21 cellular contexts compared by ENCODE assay signal in the genomic region with DNA sequence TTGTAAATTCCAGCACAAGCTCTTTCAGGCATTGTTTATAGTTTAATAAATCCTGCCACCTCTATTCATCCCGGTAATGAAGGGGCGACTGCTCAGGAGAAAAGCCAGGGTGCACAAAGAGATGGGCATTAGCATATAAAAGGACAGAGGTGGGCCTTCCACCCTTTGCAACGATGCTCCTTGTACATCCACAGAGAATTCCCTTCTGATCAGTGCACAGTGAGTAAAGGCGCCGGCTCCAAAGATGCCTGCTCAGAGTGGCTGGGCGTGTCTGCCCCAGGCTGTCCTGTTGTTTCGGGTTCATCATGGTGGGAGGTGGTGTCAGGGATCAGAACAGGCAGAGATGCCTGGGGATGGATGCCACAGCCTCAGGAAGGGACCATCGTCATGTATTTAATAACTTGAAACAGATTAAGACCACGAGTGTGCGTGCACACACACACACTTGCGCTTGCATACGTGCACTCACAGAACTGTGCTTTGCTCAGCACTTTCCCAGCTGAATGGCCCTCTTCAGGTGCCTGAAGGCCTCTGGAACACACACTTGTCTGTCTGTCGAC.
A peak's percentile ranks its signal among the peaks of the same experiment; 100 is the strongest.
DNase-seq lines count a peak whose midpoint lies in the region; ATAC-seq, FAIRE-seq and TF ChIP-seq lines count a peak whose summit lies in the region.
"Had no signal": no experiment of that assay in that cellular context is flagged by ENCODE, and none has a peak within 500 bp of the region (broad histone marks: within the 10 kb centered on the region; RNA-seq: fewer than 3 reads in every experiment).

No MANE protein-coding gene starts in this region.

- H3K4me2 ChIP-seq in osteoblast (ENCODE audit: insufficient read depth, low read length): no peak overlapping the region
- H3K4me2 ChIP-seq: SK-N-SH had no signal

- no peaks in the 10 kb centered on the region for H3K9me3 Mint-ChIP-seq in CD8-positive, alpha-beta T cell
- H3K9me3 Mint-ChIP-seq in activated CD4-positive, alpha-beta T cell treated with anti-CD3 and anti-CD28 coated beads, Interleukin-2, amount 10 ng/mL, durations not matched to agents 24 days and 14 days: no peaks in the 10 kb centered on the region
- H3K9me3 Mint-ChIP-seq: CD8-positive, alpha-beta memory T cell had no signal

- TF ChIP-seq CTCF in CD8-positive, alpha-beta T cell (IDR thresholded peaks at IDR 0.05): no peak
- no peak for TF ChIP-seq CTCF in bronchial epithelial cell (IDR thresholded peaks at IDR 0.05; ENCODE audit: insufficient read depth, low read length, severe bottlenecking)
- no peak for TF ChIP-seq CTCF in osteoblast (IDR thresholded peaks at IDR 0.05; ENCODE audit: extremely low read depth, low read depth, low read length)

- peak overlapping the region; percentile 66 for H3K27ac Mint-ChIP-seq in CD8-positive, alpha-beta T cell
- no peak overlapping the region for H3K27ac Mint-ChIP-seq in activated CD4-positive, alpha-beta T cell treated with anti-CD3 and anti-CD28 coated beads, Interleukin-2, amount 10 ng/mL, durations not matched to agents 24 days and 14 days

- peaks cover 5% of the 10 kb centered on the region for H3K36me3 ChIP-seq in CD8-positive, alpha-beta T cell (ENCODE audit: insufficient read depth, low read length)
- H3K36me3 ChIP-seq in bronchial epithelial cell (ENCODE audit: control insufficient read depth, insufficient read depth, low read length) (peaks cover 4% of the 10 kb centered on the region), osteoblast (ENCODE audit: insufficient read depth, low read length) (no peaks in the 10 kb centered on the region)
- H3K36me3 ChIP-seq: BE2C had no signal

- no peaks in the 10 kb centered on the region for H3K9me3 ChIP-seq in CD8-positive, alpha-beta T cell (ENCODE audit: low read length)
- H3K9me3 ChIP-seq in osteoblast (ENCODE audit: low read depth, low read length): no peaks in the 10 kb centered on the region
- H3K9me3 ChIP-seq: BE2C, SK-N-SH had no signal

- no peak for ATAC-seq in CD8-positive, alpha-beta T cell
- ATAC-seq in HG02885 (IDR thresholded peaks at IDR 0.05; ENCODE audit: poor library complexity, unreplicated experiment): no peak

- FAIRE-seq in bronchial epithelial cell (lab: Jason Lieb, UNC): peak; percentile 60
- FAIRE-seq: A204.1 had no signal

- H3K27ac ChIP-seq in CD8-positive, alpha-beta T cell (ENCODE audit: low read depth, low read length): no peak overlapping the region
- no peak overlapping the region for H3K27ac ChIP-seq in osteoblast (ENCODE audit: low read depth, low read length)

- no peaks in the 10 kb centered on the region for H3K27me3 Mint-ChIP-seq in CD8-positive, alpha-beta T cell (ENCODE audit: low read depth)
- no peaks in the 10 kb centered on the region for H3K27me3 Mint-ChIP-seq in activated CD4-positive, alpha-beta T cell treated with anti-CD3 and anti-CD28 coated beads, Interleukin-2, amount 10 ng/mL, durations not matched to agents 24 days and 14 days
- H3K27me3 Mint-ChIP-seq: CD8-positive, alpha-beta memory T cell had no signal

- H2AFZ ChIP-seq in osteoblast (ENCODE audit: low read length): no peak overlapping the region

- H4K20me1 ChIP-seq in osteoblast (ENCODE audit: insufficient read depth, low read length): peaks cover 3% of the 10 kb centered on the region

- H3K4me3 ChIP-seq in CD8-positive, alpha-beta T cell (ENCODE audit: low read depth, low read length): no peak overlapping the region
- H3K4me3 ChIP-seq in bronchial epithelial cell (ENCODE audit: low read depth, low read length) (no peak overlapping the region), osteoblast (ENCODE audit: insufficient read depth, low read length) (no peak overlapping the region)

- intact Hi-C loops in CD8-positive, alpha-beta T cell (cut with DNase I, micrococcal nuclease): no loop called here
- intact Hi-C loops in activated CD4-positive, alpha-beta T cell treated with anti-CD3 and anti-CD28 coated beads, Interleukin-2, amount 10 ng/mL, durations not matched to agents 24 days and 14 days (cut with micrococcal nuclease): no loop called here

- no peaks in the 10 kb centered on the region for H3K27me3 ChIP-seq in CD8-positive, alpha-beta T cell (ENCODE audit: insufficient read depth, low read length)
- H3K27me3 ChIP-seq in bronchial epithelial cell (ENCODE audit: control insufficient read depth, insufficient read depth, low read length): no peaks in the 10 kb centered on the region
- H3K27me3 ChIP-seq in osteoblast (ENCODE audit: insufficient read depth, low read length): no peaks in the 10 kb centered on the region
- H3K27me3 ChIP-seq: BE2C had no signal

- POLR2A ChIA-PET in CD8-positive, alpha-beta T cell (lab: Charles Lee): no interaction called here

- H3K4me1 Mint-ChIP-seq in CD8-positive, alpha-beta T cell (ENCODE audit: low read depth): peaks cover 23% of the 10 kb centered on the region
- peaks cover 3% of the 10 kb centered on the region for H3K4me1 Mint-ChIP-seq in activated CD4-positive, alpha-beta T cell treated with anti-CD3 and anti-CD28 coated beads, Interleukin-2, amount 10 ng/mL, durations not matched to agents 24 days and 14 days

- CTCF ChIA-PET in CD8-positive, alpha-beta T cell (lab: Charles Lee): no interaction called here

- no peak overlapping the region for H3K4me3 Mint-ChIP-seq in CD8-positive, alpha-beta T cell
- H3K4me3 Mint-ChIP-seq in activated CD4-positive, alpha-beta T cell treated with anti-CD3 and anti-CD28 coated beads, Interleukin-2, amount 10 ng/mL, durations not matched to agents 24 days and 14 days: no peak overlapping the region
- H3K4me3 Mint-ChIP-seq: CD8-positive, alpha-beta memory T cell had no signal

- H3K4me1 ChIP-seq in CD8-positive, alpha-beta T cell (ENCODE audit: insufficient read depth, low read length): peaks cover 8% of the 10 kb centered on the region
- no peaks in the 10 kb centered on the region for H3K4me1 ChIP-seq in osteoblast (ENCODE audit: insufficient read depth, low read length)
- H3K4me1 ChIP-seq: BE2C had no signal

- H3K79me2 ChIP-seq in osteoblast (ENCODE audit: insufficient read depth, low read length): peaks cover 6% of the 10 kb centered on the region

- peaks cover 17% of the 10 kb centered on the region for H3K36me3 Mint-ChIP-seq in CD8-positive, alpha-beta T cell
- no peaks in the 10 kb centered on the region for H3K36me3 Mint-ChIP-seq in activated CD4-positive, alpha-beta T cell treated with anti-CD3 and anti-CD28 coated beads, Interleukin-2, amount 10 ng/mL, durations not matched to agents 24 days and 14 days (ENCODE audit: low read depth)

- peak; percentile 48 for DNase-seq in activated effector memory CD4-positive, alpha-beta T cell treated with anti-CD3 and anti-CD28 coated beads, Interleukin-2, amount 50 U/mL, for 16 hours
- no peak for DNase-seq in activated effector memory CD4-positive, alpha-beta T cell treated with Interleukin-2 at 50 U/mL for 16 hours
- DNase-seq in CD8-positive, alpha-beta T cell: no peak
- no peak for DNase-seq in bronchial epithelial cell (ENCODE audit: low read depth)
- peak; percentile 66 for DNase-seq in osteoblast (ENCODE audit: insufficient read length, low spot score, missing footprints)
- no peak for DNase-seq in HuH-7.5 (ENCODE audit: low spot score)
- DNase-seq in activated CD4-positive, alpha-beta T cell treated with anti-CD3 and anti-CD28 coated beads, Interleukin-2, amount 10 ng/mL, durations not matched to agents 24 days and 14 days: no peak
- DNase-seq: BE2C; CD8-positive, alpha-beta memory T cell; DMS53; KBM-7; NCI-H1105; NCI-H1694; NCI-H2081 treated with DMSO at 0.1 percent for 48 hours; NCI-H446 treated with DMSO at 0.1 percent for 48 hours; NCI-H748 treated with DMSO at 0.1 percent for 48 hours; NK-92 treated with Interleukin-12 subunit alpha and Interleukin-12 subunit beta, amount 100 ng/mL, for 24 hours; SHP77 treated with DMSO at 0.1 percent for 48 hours; SK-N-SH had no signal

Comparison
In these comparisons a context has a peak if more than half of its experiments do, and no peak if none do; other contexts are left out.
1. DNase-seq: peak in activated effector memory CD4-positive, alpha-beta T cell treated with anti-CD3 and anti-CD28 coated beads, Interleukin-2, amount 50 U/mL, for 16 hours (single experiment) and osteoblast (single experiment); none in activated effector memory CD4-positive, alpha-beta T cell treated with Interleukin-2 at 50 U/mL for 16 hours (single experiment), CD8-positive, alpha-beta T cell (0 of 7), bronchial epithelial cell (single experiment), HuH-7.5 (single experiment) and activated CD4-positive, alpha-beta T cell treated with anti-CD3 and anti-CD28 coated beads, Interleukin-2, amount 10 ng/mL, durations not matched to agents 24 days and 14 days (single experiment).